In genomic region chr6:88490865-88491264, GRCh38 we compare ENCODE assay signal across 24 cellular contexts.
A peak's percentile ranks its signal among the peaks of the same experiment; 100 is the strongest.
DNase-seq lines count a peak whose midpoint lies in the region; ATAC-seq, FAIRE-seq and TF ChIP-seq lines count a peak whose summit lies in the region.
"Had no signal": no experiment of that assay in that cellular context is flagged by ENCODE, and none has a peak within 500 bp of the region (broad histone marks: within the 10 kb centered on the region; RNA-seq: fewer than 3 reads in every experiment).

No MANE protein-coding gene starts in this region.

- H2AFZ ChIP-seq in endothelial cell of umbilical vein (ENCODE audit: low read depth, low read length), result peak overlapping the region; percentile 83
- no peak overlapping the region for H2AFZ ChIP-seq in neural progenitor cell (replicated peaks)

- H3K4me1 ChIP-seq in A673 (ENCODE audit: insufficient read depth, low read length, poor library complexity, severe bottlenecking) (no peaks in the 10 kb centered on the region), endothelial cell of umbilical vein (ENCODE audit: control insufficient read depth, extremely low read depth, insufficient read depth, low read length) (peaks cover 4% of the 10 kb centered on the region), neural progenitor cell (peaks cover 32% of the 10 kb centered on the region), sigmoid colon (no peaks in the 10 kb centered on the region)
- H3K4me1 ChIP-seq: heart right ventricle had no signal

- peaks cover 3% of the 10 kb centered on the region for H3K36me3 Mint-ChIP-seq in neural progenitor cell
- H3K36me3 Mint-ChIP-seq: brain; naive thymus-derived CD8-positive, alpha-beta T cell had no signal

- CTCF ChIA-PET in A673 (lab: Charles Lee) (no interaction called here), endothelial cell of umbilical vein (lab: Charles Lee) (interaction anchor here (0.9 to 1.6 kb wide), 7 partner anchors 289 to 1412 kb away, joined by 3 to 9 read pairs (median 5); no protein-coding TSS in a partner anchor)

- H3K4me3 ChIP-seq in A673 (ENCODE audit: low read depth, low read length, poor library complexity, severe bottlenecking), result no peak overlapping the region
- no peak overlapping the region for H3K4me3 ChIP-seq in endothelial cell of umbilical vein (replicated peaks in 1 of 3; ENCODE audit: insufficient read depth in 1 of 3, low read depth in 1 of 3, low read length in 3 of 3)
- H3K4me3 ChIP-seq in neural progenitor cell, result no peak overlapping the region
- H3K4me3 ChIP-seq in sigmoid colon, result no peak overlapping the region
- H3K4me3 ChIP-seq: dorsolateral prefrontal cortex, heart right ventricle had no signal

- no peak for ATAC-seq in HG03025 (IDR thresholded peaks at IDR 0.05; ENCODE audit: low FRiP score, unreplicated experiment)
- ATAC-seq: HepG2; naive thymus-derived CD8-positive, alpha-beta T cell; Right ventricle myocardium inferior had no signal

- WGBS in sigmoid colon, 2 donors, result 82 to 89% methylated on average over 3 of the region's 3 CpGs

- H3K4me2 ChIP-seq in endothelial cell of umbilical vein (ENCODE audit: insufficient read depth, low read length), result peak overlapping the region; percentile 34
- H3K4me2 ChIP-seq in neural progenitor cell, result peak overlapping the region; percentile 25

- TF ChIP-seq CTCF in A673 (conservative IDR thresholded peaks at IDR 0.05; ENCODE audit: low read depth, low read length) (no peak), endothelial cell of umbilical vein (IDR thresholded peaks at IDR 0.05; ENCODE audit: extremely low read depth in 1 of 2, insufficient read depth in 1 of 2, low read depth in 1 of 2, low read length in 2 of 2) (no peak), neural progenitor cell (IDR thresholded peaks at IDR 0.05) (no peak), sigmoid colon (IDR thresholded peaks at IDR 0.05) (no peak)

- H3K27me3 ChIP-seq in A673 (replicated peaks; ENCODE audit: insufficient read depth, low read depth, low read length, poor library complexity), result no peaks in the 10 kb centered on the region
- no peaks in the 10 kb centered on the region for H3K27me3 ChIP-seq in endothelial cell of umbilical vein (ENCODE audit: control insufficient read depth in 2 of 2, insufficient read depth in 2 of 2, low read length in 2 of 2)
- no peaks in the 10 kb centered on the region for H3K27me3 ChIP-seq in neural progenitor cell
- H3K27me3 ChIP-seq in sigmoid colon, result no peaks in the 10 kb centered on the region
- H3K27me3 ChIP-seq: dorsolateral prefrontal cortex, heart right ventricle had no signal

- H4K20me1 ChIP-seq in endothelial cell of umbilical vein (replicated peaks; ENCODE audit: control insufficient read depth, extremely low read depth, insufficient read depth, low read length), result no peaks in the 10 kb centered on the region
- H4K20me1 ChIP-seq in neural progenitor cell (ENCODE audit: low read depth), result no peaks in the 10 kb centered on the region

- peaks cover 29% of the 10 kb centered on the region for H3K9me3 Mint-ChIP-seq in neural progenitor cell

- H3K9me1 ChIP-seq in endothelial cell of umbilical vein (replicated peaks; ENCODE audit: control insufficient read depth, extremely low read depth, insufficient read depth, low read length), result no peaks in the 10 kb centered on the region

- TF ChIP-seq EP300 in sigmoid colon (IDR thresholded peaks at IDR 0.05), result no peak

- H3K9me3 ChIP-seq in A673 (ENCODE audit: low read depth, low read length, poor library complexity, severe bottlenecking) (no peaks in the 10 kb centered on the region), endothelial cell of umbilical vein (replicated peaks; ENCODE audit: control insufficient read depth, insufficient read depth, low read length) (no peaks in the 10 kb centered on the region), neural progenitor cell (ENCODE audit: low read depth) (no peaks in the 10 kb centered on the region), sigmoid colon (no peaks in the 10 kb centered on the region)

- POLR2A ChIA-PET in A673 (lab: Charles Lee; ENCODE audit: low non-redundant PET) (interaction anchor here (0.5 kb wide), 1 partner anchor 1215 kb away, joined by 3 read pairs; no protein-coding TSS in a partner anchor), endothelial cell of umbilical vein (lab: Charles Lee) (no interaction called here)

- dilution Hi-C loops in endothelial cell of umbilical vein (cut with MboI; ENCODE audit: extremely low pct_ligation_motif_present, low sequenced_read_pairs), result no loop called here

- H3K27ac Mint-ChIP-seq in neural progenitor cell, result no peak overlapping the region
- H3K27ac Mint-ChIP-seq: activated naive CD4-positive, alpha-beta T cell treated with anti-CD3 and anti-CD28 coated beads for 36 hours; naive thymus-derived CD8-positive, alpha-beta T cell had no signal

- H3K4me1 Mint-ChIP-seq in neural progenitor cell, result peaks cover 20% of the 10 kb centered on the region

- H3K9ac ChIP-seq in endothelial cell of umbilical vein (replicated peaks; ENCODE audit: extremely low read depth, insufficient read depth, low read length) (no peak overlapping the region), neural progenitor cell (no peak overlapping the region)

- H3K79me2 ChIP-seq in endothelial cell of umbilical vein (ENCODE audit: control insufficient read depth, insufficient read depth, low read length), result no peaks in the 10 kb centered on the region
- H3K79me2 ChIP-seq in neural progenitor cell (ENCODE audit: low read depth), result no peaks in the 10 kb centered on the region

- intact Hi-C loops in A673 (cut with micrococcal nuclease; ENCODE audit: unreplicated experiment), result loop anchor here (10.0 kb wide), 1 partner anchor 374 kb away; no protein-coding TSS in a partner anchor
- intact Hi-C loops in endothelial cell of umbilical vein (cut with micrococcal nuclease), result loop anchor here (5.0 to 10.0 kb wide), 3 partner anchors 294 to 1424 kb away; partner anchors contain the start of gene CNR1
- intact Hi-C loops in sigmoid colon (cut with DNase I), result no loop called here

- no TSS peak for BruUV-seq in A673 (replicated peaks; lab: Mats Ljungman, UMichigan)
- BruUV-seq in endothelial cell of umbilical vein (replicated peaks; lab: Mats Ljungman, UMichigan), result no TSS peak

- TF ChIP-seq POLR2A in endothelial cell of umbilical vein (IDR thresholded peaks at IDR 0.05; ENCODE audit: low read depth, low read length) (no peak), sigmoid colon (IDR thresholded peaks at IDR 0.05) (no peak)

- H3F3A ChIP-seq in neural progenitor cell (ENCODE audit: low read depth), result peaks cover 25% of the 10 kb centered on the region

- peaks cover 6% of the 10 kb centered on the region for H3K27me3 Mint-ChIP-seq in neural progenitor cell (ENCODE audit: insufficient read depth, low read depth)

- DNase-seq in A673 (ENCODE audit: low spot score) (peak; percentile 63), NCI-H446 treated with DMSO at 0.1 percent for 48 hours (lab: John Stamatoyannopoulos, UW) (peak; percentile 23), endothelial cell of umbilical vein (ENCODE audit: low read depth, low spot score) (peak; percentile 70), neural progenitor cell (ENCODE audit: low spot score) (no peak), NCI-H524 (lab: John Stamatoyannopoulos, UW) (no peak), sigmoid colon (no peak)
- DNase-seq in activated naive CD4-positive, alpha-beta T cell (lab: John Stamatoyannopoulos, UW), result no peak
- DNase-seq: 8988T; activated CD4-positive, alpha-beta T cell treated with anti-CD3 and anti-CD28 coated beads, Interleukin-2, amount 50 U/mL, for 1 hour; activated naive CD4-positive, alpha-beta T cell treated with anti-CD3 and anti-CD28 coated beads for 36 hours; activated T-cell treated with anti-CD3 and anti-CD28 coated beads for 4 hours; dorsolateral prefrontal cortex; erythroblast; heart right ventricle; mesendoderm; naive thymus-derived CD8-positive, alpha-beta T cell; NCI-H187; stimulated activated CD4-positive, alpha-beta T cell treated with anti-CD3 and anti-CD28 coated beads, Interleukin-4, amount 100 ng/mL, for 4 hours had no signal

- no peaks in the 10 kb centered on the region for H3K36me3 ChIP-seq in A673 (ENCODE audit: insufficient read depth, low read length, poor library complexity, severe bottlenecking)
- no peaks in the 10 kb centered on the region for H3K36me3 ChIP-seq in endothelial cell of umbilical vein (ENCODE audit: control insufficient read depth in 2 of 2, extremely low read depth in 1 of 2, insufficient read depth in 2 of 2, low read length in 2 of 2)
- no peaks in the 10 kb centered on the region for H3K36me3 ChIP-seq in neural progenitor cell
- no peaks in the 10 kb centered on the region for H3K36me3 ChIP-seq in sigmoid colon
- H3K36me3 ChIP-seq: heart right ventricle had no signal

- FAIRE-seq in endothelial cell of umbilical vein (lab: Jason Lieb, UNC), result peak; percentile 87
- FAIRE-seq: HepG2, islet of Langerhans had no signal

- no peak overlapping the region for H3K4me3 Mint-ChIP-seq in neural progenitor cell
- H3K4me3 Mint-ChIP-seq: activated naive CD4-positive, alpha-beta T cell treated with anti-CD3 and anti-CD28 coated beads for 36 hours; brain; naive thymus-derived CD8-positive, alpha-beta T cell had no signal

- H3K27ac ChIP-seq in A673 (ENCODE audit: low read depth, low read length, poor library complexity, severe bottlenecking) (no peak overlapping the region), endothelial cell of umbilical vein (ENCODE audit: insufficient read depth, low read depth, low read length) (peak overlapping the region; percentile 55), neural progenitor cell (no peak overlapping the region), sigmoid colon (peak overlapping the region in 1 of 4 donors; percentile 25)
- H3K27ac ChIP-seq: C4-2B, dorsolateral prefrontal cortex had no signal

TF ChIP-seq in endothelial cell of umbilical vein, 7 proteins besides CTCF, POLR2A, EP300 and RAD21:
- no peak for TF ChIP-seq POLR2AphosphoS5 (IDR thresholded peaks at IDR 0.05; ENCODE audit: insufficient read depth, low read depth, low read length)
- peak; percentile 79 for TF ChIP-seq FOS (IDR thresholded peaks at IDR 0.05; ENCODE audit: borderline replicate concordance, insufficient read depth, low read length)

Comparison
In these comparisons a context has a peak if more than half of its experiments do, and no peak if none do; other contexts are left out.
1. DNase-seq: peak in A673 (single experiment), NCI-H446 treated with DMSO at 0.1 percent for 48 hours (single experiment) and endothelial cell of umbilical vein (single experiment); none in neural progenitor cell (single experiment), NCI-H524 (0 of 2), sigmoid colon (single experiment) and activated naive CD4-positive, alpha-beta T cell (0 of 4).